In the genomic region with DNA sequence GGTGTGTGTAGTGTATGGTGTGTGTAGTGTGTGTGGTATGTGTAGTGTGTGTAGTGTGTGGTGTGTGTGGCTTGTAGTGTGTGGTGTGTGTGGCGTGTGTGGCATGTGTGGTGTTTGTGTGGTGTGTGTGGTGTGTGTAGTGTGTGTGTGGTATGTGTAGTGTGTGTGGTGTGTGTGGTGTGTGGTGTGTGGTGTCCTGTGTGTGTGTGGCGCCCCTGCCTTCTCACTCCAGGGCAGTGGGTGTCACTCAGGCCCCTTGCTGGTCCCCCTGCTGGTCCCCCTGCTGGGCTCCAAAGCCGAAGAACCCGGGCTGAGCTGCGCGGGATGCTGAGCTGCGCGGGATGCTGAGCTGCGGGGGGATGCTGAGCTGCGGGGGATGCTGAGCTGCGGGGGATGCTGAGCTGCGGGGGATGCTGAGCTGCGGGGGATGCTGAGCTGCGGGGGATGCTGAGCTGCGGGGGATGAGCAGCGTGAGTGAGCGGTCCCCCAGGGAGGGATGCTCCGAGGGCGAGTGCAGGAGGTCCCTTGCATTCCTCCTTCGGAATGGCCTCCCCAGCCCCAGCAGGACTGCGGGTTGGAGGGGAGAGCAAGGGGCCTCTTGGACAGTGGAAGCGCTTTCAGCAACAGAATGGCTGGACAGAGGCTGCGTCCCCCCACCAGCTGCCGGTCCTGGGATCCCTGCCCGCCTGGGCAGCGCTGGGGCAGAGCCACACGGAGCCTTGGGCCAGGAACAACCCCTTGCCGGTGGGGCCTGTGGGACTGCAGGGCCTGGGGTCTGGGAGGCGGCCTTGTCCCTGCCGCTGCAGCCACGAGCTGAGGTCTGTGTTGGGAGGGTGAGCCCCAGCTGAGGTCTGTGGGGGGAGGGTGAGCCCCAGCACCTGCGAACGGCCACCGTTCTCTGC, we compare ENCODE assay signal across 10 cellular contexts. TPM values are rescaled to one million over a fixed set of nuclear protein-coding genes. Genes with fewer than 3 reads are reported as not detected.
DNase-seq lines count a peak whose midpoint lies in the region; ATAC-seq and TF ChIP-seq lines count a peak whose summit lies in the region.
"Had no signal": no experiment of that assay in that cellular context is flagged by ENCODE, and none has a peak within 500 bp of the region (broad histone marks: within the 10 kb centered on the region; RNA-seq: fewer than 3 reads in every experiment).

No MANE protein-coding gene starts in this region.

- no peak overlapping the region for H3K4me2 ChIP-seq in neuronal stem cell (ENCODE audit: insufficient read depth, low read length, poor library complexity, severe bottlenecking)

- H3K14ac ChIP-seq in neuronal stem cell (ENCODE audit: low read length) = peak overlapping the region; percentile 12

- no peak overlapping the region for H2BK120ac ChIP-seq in neuronal stem cell (ENCODE audit: low read depth, low read length)

- H3K23ac ChIP-seq in neuronal stem cell (ENCODE audit: low read depth, low read length, poor library complexity) = peak overlapping the region; percentile 76

- H3K79me1 ChIP-seq in neuronal stem cell (ENCODE audit: low read depth, low read length) = peaks cover 15% of the 10 kb centered on the region

- H3K9ac ChIP-seq in neuronal stem cell (ENCODE audit: low read depth, low read length, poor library complexity) = peak overlapping the region; percentile 87

- peak overlapping the region; percentile 69 for H3K18ac ChIP-seq in neuronal stem cell (ENCODE audit: low read length)

- H3K9me3 Mint-ChIP-seq in activated CD4-positive, alpha-beta T cell treated with anti-CD3 and anti-CD28 coated beads for 36 hours (ENCODE audit: low read depth) = peaks cover 12% of the 10 kb centered on the region
- peaks cover 6% of the 10 kb centered on the region for H3K9me3 Mint-ChIP-seq in central memory CD8-positive, alpha-beta T cell

- no peak overlapping the region for H2BK12ac ChIP-seq in neuronal stem cell (ENCODE audit: low read length)

- no peak for TF ChIP-seq CTCF in tibial artery (IDR thresholded peaks at IDR 0.05)

- no CpG with 5 or more reads among the region's 34 CpGs for WGBS in neuronal stem cell (ENCODE audit: extremely low coverage in 2 of 2, insufficient read length in 2 of 2, insufficient replicate concordance in 1 of 2), 2 donors

- intact Hi-C loops in activated CD4-positive, alpha-beta T cell treated with anti-CD3 and anti-CD28 coated beads for 36 hours (cut with DNase I, micrococcal nuclease) = no loop called here
- intact Hi-C loops in tibial artery (cut with DNase I; ENCODE audit: low total_unique reads) = no loop called here

- H3K36me3 ChIP-seq in neuronal stem cell (replicated peaks in 1 of 2; ENCODE audit: control insufficient read depth in 2 of 2, insufficient read depth in 2 of 2, low read length in 2 of 2) (peaks cover 0 to 8% of the 10 kb centered on the region in 2 donors), tibial artery (no peaks in the 10 kb centered on the region)

- H3K27ac ChIP-seq in neuronal stem cell (replicated peaks; ENCODE audit: low read length) = no peak overlapping the region
- no peak overlapping the region for H3K27ac ChIP-seq in tibial artery

- peaks cover 24% of the 10 kb centered on the region for H3K27me3 Mint-ChIP-seq in activated CD4-positive, alpha-beta T cell treated with anti-CD3 and anti-CD28 coated beads for 36 hours
- H3K27me3 Mint-ChIP-seq in central memory CD8-positive, alpha-beta T cell = no peaks in the 10 kb centered on the region

- H3K4me1 ChIP-seq in neuronal stem cell (ENCODE audit: control insufficient read depth in 2 of 2, insufficient read depth in 1 of 2, low read depth in 1 of 2, low read length in 2 of 2) = peaks cover 0 to 17% of the 10 kb centered on the region in 2 donors
- H3K4me1 ChIP-seq in tibial artery = peaks cover 0 to 8% (median 2%) of the 10 kb centered on the region in 4 donors

- DNase-seq in activated CD4-positive, alpha-beta T cell treated with anti-CD3 and anti-CD28 coated beads for 36 hours = peak; percentile 70
- DNase-seq in activated CD4-positive, alpha-beta T cell treated with anti-CD3 and anti-CD28 coated beads for 1 hour = no peak
- DNase-seq in central memory CD8-positive, alpha-beta T cell (ENCODE audit: low spot score in 2 of 2) = no peak
- DNase-seq in neuronal stem cell (ENCODE audit: low spot score) (peak; percentile 58), epidermal melanocyte (ENCODE audit: insufficient read length, low spot score) (no peak), tibial artery (no peak)
- DNase-seq in NK-92 treated with Interleukin-12 subunit alpha and Interleukin-12 subunit beta, amount 100 ng/mL, for 24 hours (lab: John Stamatoyannopoulos, UW) = no peak
- DNase-seq: NCI-H1105 had no signal

- H3K9me3 ChIP-seq in neuronal stem cell (replicated peaks in 1 of 2; ENCODE audit: control insufficient read depth in 2 of 2, insufficient read depth in 1 of 2, low read depth in 1 of 2, low read length in 2 of 2) = peaks cover 0 to 18% of the 10 kb centered on the region in 2 donors
- no peaks in the 10 kb centered on the region for H3K9me3 ChIP-seq in tibial artery

- H4K8ac ChIP-seq in neuronal stem cell (ENCODE audit: low read depth, low read length) = no peak overlapping the region

- no peak overlapping the region for H4K91ac ChIP-seq in neuronal stem cell (ENCODE audit: low read depth, low read length, poor library complexity)

- H3K4me3 ChIP-seq in neuronal stem cell (ENCODE audit: low read length in 2 of 2) = peak overlapping the region in 1 of 2 donors; percentile 73
- no peak overlapping the region for H3K4me3 ChIP-seq in tibial artery

- no peak overlapping the region for H2BK15ac ChIP-seq in neuronal stem cell (ENCODE audit: low read length)

- CTCF ChIA-PET in activated CD4-positive, alpha-beta T cell treated with anti-CD3 and anti-CD28 coated beads for 36 hours (lab: Charles Lee) = interaction anchor here (0.6 to 3.7 kb wide), 3 partner anchors 13 to 180 kb away, joined by 3 to 33 read pairs (median 3); a partner anchor contains a TSS

- no peak overlapping the region for H3K27ac Mint-ChIP-seq in activated CD4-positive, alpha-beta T cell treated with anti-CD3 and anti-CD28 coated beads for 36 hours
- peak overlapping the region; percentile 89 for H3K27ac Mint-ChIP-seq in central memory CD8-positive, alpha-beta T cell (ENCODE audit: low read depth)

- no peak for ATAC-seq in activated CD4-positive, alpha-beta T cell treated with anti-CD3 and anti-CD28 coated beads for 36 hours
- no peak for ATAC-seq in central memory CD8-positive, alpha-beta T cell (replicated peaks; ENCODE audit: extremely low read depth, poor library complexity, severe bottlenecking)

- POLR2A ChIA-PET in activated CD4-positive, alpha-beta T cell treated with anti-CD3 and anti-CD28 coated beads for 36 hours (lab: Charles Lee) = interaction anchor here (0.6 to 2.7 kb wide), 3 partner anchors 20 to 81 kb away, joined by 3 to 13 read pairs (median 3); no protein-coding TSS in a partner anchor

- H3K36me3 Mint-ChIP-seq in activated CD4-positive, alpha-beta T cell treated with anti-CD3 and anti-CD28 coated beads for 36 hours (ENCODE audit: low read depth) = peaks cover 10% of the 10 kb centered on the region
- peaks cover 27% of the 10 kb centered on the region for H3K36me3 Mint-ChIP-seq in central memory CD8-positive, alpha-beta T cell (ENCODE audit: insufficient read depth)

- H3K4me1 Mint-ChIP-seq in activated CD4-positive, alpha-beta T cell treated with anti-CD3 and anti-CD28 coated beads for 36 hours = peaks cover 80% of the 10 kb centered on the region
- H3K4me1 Mint-ChIP-seq in central memory CD8-positive, alpha-beta T cell = peaks cover 54% of the 10 kb centered on the region

- H2BK5ac ChIP-seq in neuronal stem cell (ENCODE audit: low read length) = no peak overlapping the region

- no peak overlapping the region for H3K4ac ChIP-seq in neuronal stem cell (ENCODE audit: low read length)

- no peak overlapping the region for H3K4me3 Mint-ChIP-seq in activated CD4-positive, alpha-beta T cell treated with anti-CD3 and anti-CD28 coated beads for 36 hours
- peak overlapping the region; percentile 68 for H3K4me3 Mint-ChIP-seq in central memory CD8-positive, alpha-beta T cell
- H3K4me3 Mint-ChIP-seq: neural crest cell had no signal

- H3K27me3 ChIP-seq in neuronal stem cell (ENCODE audit: control insufficient read depth in 3 of 3, insufficient read depth in 3 of 3, low read depth in 1 of 3, low read length in 3 of 3) (peaks cover 0 to 29% (median 19%) of the 10 kb centered on the region in 3 experiments), tibial artery (peaks cover 0 to 96% of the 10 kb centered on the region in 2 donors)

- H2AFZ ChIP-seq in neuronal stem cell (ENCODE audit: low read length) = peak overlapping the region; percentile 2

- H2AK5ac ChIP-seq in neuronal stem cell (ENCODE audit: low read depth, low read length) = no peak overlapping the region

TF ChIP-seq in PFSK-1, 5 proteins besides CTCF, POLR2A, EP300 and RAD21 (continues in another document):
- TF ChIP-seq POLR2AphosphoS5 (IDR thresholded peaks at IDR 0.05; ENCODE audit: low read depth, low read length) = no peak
- no peak for TF ChIP-seq SIN3A (IDR thresholded peaks at IDR 0.05; ENCODE audit: borderline replicate concordance, insufficient read depth, low read length)

RNA-seq across cellular contexts. Expression of a gene that starts 3.3 kb away (rescaled TPM):
- under 1 TPM in 1 of 2 experiments, not detected in 1; 0.07 TPM for total RNA-seq in activated CD4-positive, alpha-beta T cell treated with anti-CD3 and anti-CD28 coated beads for 36 hours
- polyA plus RNA-seq in PFSK-1 (2012; ENCODE audit: insufficient read length, low read depth) = not detected
- polyA plus RNA-seq in neuronal stem cell (2013, experiment 1 of 2) = not detected
- polyA plus RNA-seq in neuronal stem cell (2013, experiment 2 of 2) = not detected
- total RNA-seq: neural crest cell had no signal

RNA-seq across cellular contexts. Expression of a gene that starts 7.5 kb away (rescaled TPM):
- total RNA-seq in activated CD4-positive, alpha-beta T cell treated with anti-CD3 and anti-CD28 coated beads for 36 hours = 10 to 100 TPM; 33.2 to 37.2 TPM
- polyA plus RNA-seq in PFSK-1 (2012; ENCODE audit: insufficient read length, low read depth) = 0.28 TPM
- polyA plus RNA-seq in neuronal stem cell (2013, experiment 1 of 2) = not detected
- polyA plus RNA-seq in neuronal stem cell (2013, experiment 2 of 2) = not detected
- total RNA-seq: neural crest cell had no signal

RNA-seq across cellular contexts. Expression of a gene that starts 57.2 kb away (rescaled TPM):
- under 1 TPM; 0.76 to 0.89 TPM for total RNA-seq in activated CD4-positive, alpha-beta T cell treated with anti-CD3 and anti-CD28 coated beads for 36 hours
- polyA plus RNA-seq in PFSK-1 (2012; ENCODE audit: insufficient read length, low read depth) = 0.75 TPM
- 0.45 TPM for polyA plus RNA-seq in neuronal stem cell (2013, experiment 1 of 2)
- polyA plus RNA-seq in neuronal stem cell (2013, experiment 2 of 2) = 0.37 TPM

Comparison
In these comparisons a context has a peak if more than half of its experiments do, and no peak if none do; other contexts are left out.
1. DNase-seq: peak in activated CD4-positive, alpha-beta T cell treated with anti-CD3 and anti-CD28 coated beads for 36 hours (single experiment) and neuronal stem cell (single experiment); none in activated CD4-positive, alpha-beta T cell treated with anti-CD3 and anti-CD28 coated beads for 1 hour (single experiment), central memory CD8-positive, alpha-beta T cell (0 of 2), epidermal melanocyte (single experiment), tibial artery (0 of 2) and NK-92 treated with Interleukin-12 subunit alpha and Interleukin-12 subunit beta, amount 100 ng/mL, for 24 hours (single experiment).